1 cellular context compared by ENCODE assay signal in genomic region chr11:121459413-121460041, GRCh38.
TF ChIP-seq lines count a peak whose summit lies in the region.

No MANE protein-coding gene starts in this region.

TF ChIP-seq in HepG2, 621 proteins besides CTCF, POLR2A, EP300 and RAD21 (continued from another document and continues in another):
- TF ChIP-seq ZBTB40 (IDR thresholded peaks at IDR 0.05): no peak
- peak; percentile 66; the same call in 1 of the 2 replicates for TF ChIP-seq ZBTB40 (CRISPR knock-in tag; IDR thresholded peaks at IDR 0.05)
- TF ChIP-seq ZNF781 (CRISPR knock-in tag; IDR thresholded peaks at IDR 0.05; ENCODE audit: borderline replicate concordance, not compliant biosample characterization): peak; percentile 60
- TF ChIP-seq KDM1A (CRISPR knock-in tag; IDR thresholded peaks at IDR 0.05): peak; percentile 82
- peak; percentile 97 for TF ChIP-seq TBX2 (CRISPR knock-in tag; IDR thresholded peaks at IDR 0.05; ENCODE audit: borderline replicate concordance)
- TF ChIP-seq TFDP1 (CRISPR knock-in tag; IDR thresholded peaks at IDR 0.05; ENCODE audit: borderline replicate concordance): 0 out of 2 replicates have a peak, but pooled peaks have one; percentile 46
- 0 out of 2 replicates have a peak, but pooled peaks have one; percentile 32 for TF ChIP-seq TRAFD1 (CRISPR knock-in tag; IDR thresholded peaks at IDR 0.05; ENCODE audit: borderline replicate concordance)
- peak; percentile 100 for TF ChIP-seq FOXO1 (CRISPR knock-in tag; IDR thresholded peaks at IDR 0.05)
- TF ChIP-seq ZNF136 (CRISPR knock-in tag; IDR thresholded peaks at IDR 0.05; ENCODE audit: low read depth): peak; percentile 72; the same call in 1 of the 2 replicates
- peak; percentile 97 for TF ChIP-seq ZNF232 (CRISPR knock-in tag; IDR thresholded peaks at IDR 0.05; ENCODE audit: borderline replicate concordance)
- TF ChIP-seq MIER2 (CRISPR knock-in tag; IDR thresholded peaks at IDR 0.05): peak; percentile 89
- TF ChIP-seq ZNF749 (CRISPR knock-in tag; IDR thresholded peaks at IDR 0.05; ENCODE audit: borderline replicate concordance): peak; percentile 54; the same call in 1 of the 2 replicates
- TF ChIP-seq HOMEZ (CRISPR knock-in tag; IDR thresholded peaks at IDR 0.05; ENCODE audit: low read depth): peak; percentile 84
- TF ChIP-seq ZNF30 (CRISPR knock-in tag; IDR thresholded peaks at IDR 0.05): 0 out of 2 replicates have a peak, but pooled peaks have one; percentile 43
- peak; percentile 100 for TF ChIP-seq SALL1 (CRISPR knock-in tag; IDR thresholded peaks at IDR 0.05)
- peak; percentile 86 for TF ChIP-seq MAX (IDR thresholded peaks at IDR 0.05)
- peak; percentile 66 for TF ChIP-seq MED8 (CRISPR knock-in tag; IDR thresholded peaks at IDR 0.05; ENCODE audit: insufficient replicate concordance)
- no peak for TF ChIP-seq JDP2 (CRISPR knock-in tag; IDR thresholded peaks at IDR 0.05; ENCODE audit: borderline replicate concordance)
- TF ChIP-seq ZNF496 (CRISPR knock-in tag; IDR thresholded peaks at IDR 0.05; ENCODE audit: insufficient replicate concordance): no peak
- 0 out of 2 replicates have a peak, but pooled peaks have one; percentile 29 for TF ChIP-seq ZNF547 (CRISPR knock-in tag; IDR thresholded peaks at IDR 0.05)
- peak; percentile 98 for TF ChIP-seq NFKBIZ (CRISPR knock-in tag; IDR thresholded peaks at IDR 0.05)
- peak; percentile 99 for TF ChIP-seq ZNF614 (CRISPR knock-in tag; IDR thresholded peaks at IDR 0.05; ENCODE audit: borderline replicate concordance)
- peak; percentile 99 for TF ChIP-seq ZNF292 (CRISPR knock-in tag; IDR thresholded peaks at IDR 0.05; ENCODE audit: borderline replicate concordance, low read depth)
- TF ChIP-seq SP1 (IDR thresholded peaks at IDR 0.05): no peak
- TF ChIP-seq SP1 (CRISPR knock-in tag; IDR thresholded peaks at IDR 0.05): no peak
- 0 out of 2 replicates have a peak, but pooled peaks have one; percentile 23 for TF ChIP-seq ZNF280B (CRISPR knock-in tag; IDR thresholded peaks at IDR 0.05; ENCODE audit: borderline replicate concordance)
- TF ChIP-seq ZNF160 (CRISPR knock-in tag; IDR thresholded peaks at IDR 0.05): no peak
- peak; percentile 94 for TF ChIP-seq ZNF264 (CRISPR knock-in tag; IDR thresholded peaks at IDR 0.05)
- peak; percentile 79 for TF ChIP-seq POGK (CRISPR knock-in tag; conservative IDR thresholded peaks at IDR 0.05)
- no peak for TF ChIP-seq NONO (IDR thresholded peaks at IDR 0.05)
- peak; percentile 79 for TF ChIP-seq NONO (CRISPR knock-in tag; conservative IDR thresholded peaks at IDR 0.05)
- 0 out of 2 replicates have a peak, but pooled peaks have one; percentile 68 for TF ChIP-seq ZNF343 (CRISPR knock-in tag; IDR thresholded peaks at IDR 0.05)
- TF ChIP-seq YY1 (IDR thresholded peaks at IDR 0.05; ENCODE audit: insufficient read depth, insufficient replicate concordance, low read depth, low read length): no peak
- 0 out of 2 replicates have a peak, but pooled peaks have one; percentile 28 for TF ChIP-seq ZNF773 (CRISPR knock-in tag; IDR thresholded peaks at IDR 0.05; ENCODE audit: borderline replicate concordance)
- TF ChIP-seq TP53 (CRISPR knock-in tag; conservative IDR thresholded peaks at IDR 0.05): peak; percentile 86
- TF ChIP-seq ZNF710 (CRISPR knock-in tag; IDR thresholded peaks at IDR 0.05; ENCODE audit: borderline replicate concordance): peak; percentile 97
- TF ChIP-seq SALL2 (CRISPR knock-in tag; IDR thresholded peaks at IDR 0.05): peak; percentile 81
- TF ChIP-seq NKX3-1 (CRISPR knock-in tag; IDR thresholded peaks at IDR 0.05): peak; percentile 94
- peak; percentile 79; the same call in 1 of the 2 replicates for TF ChIP-seq KLF11 (CRISPR knock-in tag; IDR thresholded peaks at IDR 0.05)
- TF ChIP-seq SRY (CRISPR knock-in tag; IDR thresholded peaks at IDR 0.05): 0 out of 2 replicates have a peak, but pooled peaks have one; percentile 78
- no peak for TF ChIP-seq XBP1 (CRISPR knock-in tag; IDR thresholded peaks at IDR 0.05)
- 0 out of 2 replicates have a peak, but pooled peaks have one; percentile 72 for TF ChIP-seq ZIK1 (CRISPR knock-in tag; IDR thresholded peaks at IDR 0.05; ENCODE audit: borderline replicate concordance, low read depth)
- TF ChIP-seq KAT8 (CRISPR knock-in tag; IDR thresholded peaks at IDR 0.05): peak; percentile 78
- peak; percentile 96 for TF ChIP-seq RCOR2 (CRISPR knock-in tag; IDR thresholded peaks at IDR 0.05)
